In the genomic region with DNA sequence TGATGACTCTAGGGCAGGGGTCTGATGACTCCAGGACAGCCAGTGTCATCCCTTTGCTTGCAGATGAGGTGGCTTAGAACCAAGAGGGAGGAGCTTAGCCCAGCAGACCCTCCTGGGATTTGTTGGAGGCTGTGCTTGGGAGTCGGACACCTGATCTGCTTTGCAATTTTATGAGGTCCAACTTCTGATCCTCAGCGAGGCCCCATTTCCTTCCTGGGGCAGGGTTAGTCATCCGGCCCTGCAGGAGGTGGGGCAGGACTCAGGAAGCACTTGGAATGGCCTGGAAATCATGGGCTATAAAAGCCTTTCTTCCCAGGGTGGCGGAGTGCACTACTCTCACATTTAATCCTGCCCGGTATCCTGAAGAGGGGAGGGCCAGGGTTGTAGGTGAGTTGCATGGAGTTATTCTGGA, we compare ENCODE assay signal across 11 cellular contexts.
A peak's percentile ranks its signal among the peaks of the same experiment; 100 is the strongest.
DNase-seq lines count a peak whose midpoint lies in the region; ATAC-seq and TF ChIP-seq lines count a peak whose summit lies in the region.
"Had no signal": no experiment of that assay in that cellular context is flagged by ENCODE, and none has a peak within 500 bp of the region (broad histone marks: within the 10 kb centered on the region; RNA-seq: fewer than 3 reads in every experiment).

No MANE protein-coding gene starts in this region.

- no peak for TF ChIP-seq CTCF in natural killer cell (IDR thresholded peaks at IDR 0.05)
- TF ChIP-seq CTCF in foreskin keratinocyte (conservative IDR thresholded peaks at IDR 0.05) = no peak

- H3K4me1 ChIP-seq in foreskin keratinocyte = no peaks in the 10 kb centered on the region

- H3K27me3 Mint-ChIP-seq in natural killer cell treated with Interleukin-12 subunit alpha and Interleukin-12 subunit beta and Interleukin-15 and Interleukin-18, amount 100 ng/mL, for 72 hours = no peaks in the 10 kb centered on the region
- no peaks in the 10 kb centered on the region for H3K27me3 Mint-ChIP-seq in natural killer cell (ENCODE audit: low read depth in 2 of 2)
- H3K27me3 Mint-ChIP-seq: T-helper 17 cell had no signal

- H3K4me3 Mint-ChIP-seq in natural killer cell treated with Interleukin-12 subunit alpha and Interleukin-12 subunit beta and Interleukin-15 and Interleukin-18, amount 100 ng/mL, for 72 hours = peak overlapping the region; percentile 22
- no peak overlapping the region for H3K4me3 Mint-ChIP-seq in natural killer cell
- H3K4me3 Mint-ChIP-seq: T-helper 17 cell had no signal

- no peaks in the 10 kb centered on the region for H3K27me3 ChIP-seq in foreskin keratinocyte

- no peak for ATAC-seq in natural killer cell treated with Interleukin-12 subunit alpha and Interleukin-12 subunit beta and Interleukin-15 and Interleukin-18, amount 100 ng/mL, for 72 hours
- ATAC-seq in natural killer cell = no peak
- ATAC-seq in foreskin keratinocyte = peak; percentile 50
- ATAC-seq in GM19023 (IDR thresholded peaks at IDR 0.05; ENCODE audit: unreplicated experiment) = no peak
- ATAC-seq in GM21723 (IDR thresholded peaks at IDR 0.05; ENCODE audit: unreplicated experiment) = no peak
- ATAC-seq in HG02610 (IDR thresholded peaks at IDR 0.05; ENCODE audit: unreplicated experiment) = no peak
- ATAC-seq: T-helper 17 cell had no signal

- H3K36me3 Mint-ChIP-seq in natural killer cell treated with Interleukin-12 subunit alpha and Interleukin-12 subunit beta and Interleukin-15 and Interleukin-18, amount 100 ng/mL, for 72 hours = no peaks in the 10 kb centered on the region
- H3K36me3 Mint-ChIP-seq in natural killer cell = no peaks in the 10 kb centered on the region

- no peak overlapping the region for H3K27ac ChIP-seq in foreskin keratinocyte

- DNase-seq in natural killer cell treated with Interleukin-12 subunit alpha and Interleukin-12 subunit beta and Interleukin-15 and Interleukin-18, amount 100 ng/mL, for 72 hours (ENCODE audit: low spot score) = no peak
- DNase-seq in natural killer cell (no peak), foreskin keratinocyte (peak in 1 of 2 donors; percentile 19), cerebellum (ENCODE audit: low spot score) (no peak)
- DNase-seq: activated T-cell treated with anti-CD3 and anti-CD28 coated beads, Interleukin-2, amount 50 U/mL, for 1 hour; stimulated activated CD4-positive, alpha-beta T cell treated with anti-CD3 and anti-CD28 coated beads, Interleukin-2, amount 100 ng/mL, for 24 hours; T-helper 17 cell had no signal

- no peaks in the 10 kb centered on the region for H3K9me3 Mint-ChIP-seq in natural killer cell treated with Interleukin-12 subunit alpha and Interleukin-12 subunit beta and Interleukin-15 and Interleukin-18, amount 100 ng/mL, for 72 hours
- H3K9me3 Mint-ChIP-seq in natural killer cell = no peaks in the 10 kb centered on the region

- intact Hi-C loops in natural killer cell (cut with micrococcal nuclease) = no loop called here

- H3K27ac Mint-ChIP-seq in natural killer cell treated with Interleukin-12 subunit alpha and Interleukin-12 subunit beta and Interleukin-15 and Interleukin-18, amount 100 ng/mL, for 72 hours = peak overlapping the region in 1 of 2 donors; percentile 35
- no peak overlapping the region for H3K27ac Mint-ChIP-seq in natural killer cell
- H3K27ac Mint-ChIP-seq: T-helper 17 cell had no signal

- H3K4me1 Mint-ChIP-seq in natural killer cell treated with Interleukin-12 subunit alpha and Interleukin-12 subunit beta and Interleukin-15 and Interleukin-18, amount 100 ng/mL, for 72 hours (ENCODE audit: low read depth in 2 of 2) = peaks cover 20 to 32% of the 10 kb centered on the region in 2 donors
- peaks cover 5 to 16% of the 10 kb centered on the region in 2 donors for H3K4me1 Mint-ChIP-seq in natural killer cell

TF ChIP-seq in PFSK-1, 5 proteins besides CTCF, POLR2A, EP300 and RAD21:
- TF ChIP-seq FOXP2 (optimal IDR thresholded peaks at IDR 0.05; ENCODE audit: borderline replicate concordance, extremely low read depth, extremely low read length, insufficient read depth) = peak; percentile 24
- TF ChIP-seq, protein P1, sequence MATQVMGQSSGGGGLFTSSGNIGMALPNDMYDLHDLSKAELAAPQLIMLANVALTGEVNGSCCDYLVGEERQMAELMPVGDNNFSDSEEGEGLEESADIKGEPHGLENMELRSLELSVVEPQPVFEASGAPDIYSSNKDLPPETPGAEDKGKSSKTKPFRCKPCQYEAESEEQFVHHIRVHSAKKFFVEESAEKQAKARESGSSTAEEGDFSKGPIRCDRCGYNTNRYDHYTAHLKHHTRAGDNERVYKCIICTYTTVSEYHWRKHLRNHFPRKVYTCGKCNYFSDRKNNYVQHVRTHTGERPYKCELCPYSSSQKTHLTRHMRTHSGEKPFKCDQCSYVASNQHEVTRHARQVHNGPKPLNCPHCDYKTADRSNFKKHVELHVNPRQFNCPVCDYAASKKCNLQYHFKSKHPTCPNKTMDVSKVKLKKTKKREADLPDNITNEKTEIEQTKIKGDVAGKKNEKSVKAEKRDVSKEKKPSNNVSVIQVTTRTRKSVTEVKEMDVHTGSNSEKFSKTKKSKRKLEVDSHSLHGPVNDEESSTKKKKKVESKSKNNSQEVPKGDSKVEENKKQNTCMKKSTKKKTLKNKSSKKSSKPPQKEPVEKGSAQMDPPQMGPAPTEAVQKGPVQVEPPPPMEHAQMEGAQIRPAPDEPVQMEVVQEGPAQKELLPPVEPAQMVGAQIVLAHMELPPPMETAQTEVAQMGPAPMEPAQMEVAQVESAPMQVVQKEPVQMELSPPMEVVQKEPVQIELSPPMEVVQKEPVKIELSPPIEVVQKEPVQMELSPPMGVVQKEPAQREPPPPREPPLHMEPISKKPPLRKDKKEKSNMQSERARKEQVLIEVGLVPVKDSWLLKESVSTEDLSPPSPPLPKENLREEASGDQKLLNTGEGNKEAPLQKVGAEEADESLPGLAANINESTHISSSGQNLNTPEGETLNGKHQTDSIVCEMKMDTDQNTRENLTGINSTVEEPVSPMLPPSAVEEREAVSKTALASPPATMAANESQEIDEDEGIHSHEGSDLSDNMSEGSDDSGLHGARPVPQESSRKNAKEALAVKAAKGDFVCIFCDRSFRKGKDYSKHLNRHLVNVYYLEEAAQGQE (IDR thresholded peaks at IDR 0.05; ENCODE audit: insufficient read depth in 1 of 2, low read depth in 2 of 2, low read length in 2 of 2) = no peak; a peak in 1 of 4 replicates
